In genomic region chr17:18185391-18185790, GRCh38 we compare ENCODE assay signal across 1 cellular context.
TF ChIP-seq lines count a peak whose summit lies in the region.

No MANE protein-coding gene starts in this region.

TF ChIP-seq in K562, 482 proteins besides CTCF, POLR2A, EP300 and RAD21 (continued from another document):
- no peak for TF ChIP-seq TAF15 (IDR thresholded peaks at IDR 0.05; ENCODE audit: low read depth, low read length)
- no peak for TF ChIP-seq RBM15 (IDR thresholded peaks at IDR 0.05; ENCODE audit: insufficient read depth, low read length)
- TF ChIP-seq CTCFL (IDR thresholded peaks at IDR 0.05; ENCODE audit: borderline replicate concordance, insufficient read depth, low read depth, low read length, poor library complexity, severe bottlenecking) = no peak
- no peak for TF ChIP-seq ZBTB43 (CRISPR knock-in tag; IDR thresholded peaks at IDR 0.05)
- no peak for TF ChIP-seq RAD51 (IDR thresholded peaks at IDR 0.05; ENCODE audit: borderline replicate concordance, low read depth)
